Comparison of ENCODE assay signal across 22 cellular contexts in genomic region chr13:50561774-50562173, GRCh38.
DNase-seq lines count a peak whose midpoint lies in the region; ATAC-seq and TF ChIP-seq lines count a peak whose summit lies in the region.
"Had no signal": no experiment of that assay in that cellular context is flagged by ENCODE, and none has a peak within 500 bp of the region (broad histone marks: within the 10 kb centered on the region; RNA-seq: fewer than 3 reads in every experiment).

No MANE protein-coding gene starts in this region.

- H3K27ac Mint-ChIP-seq in nephron: peak overlapping the region in 2 of 3 experiments; percentile 12 to 93
- peak overlapping the region; percentile 30 for H3K27ac Mint-ChIP-seq in neural crest cell (ENCODE audit: unreplicated experiment)
- no peak overlapping the region for H3K27ac Mint-ChIP-seq in mesothelial cell of epicardium
- H3K27ac Mint-ChIP-seq: CD14-positive monocyte; CD4-positive, alpha-beta memory T cell; CD4-positive, CD25-positive, alpha-beta regulatory T cell; CD8-positive, alpha-beta memory T cell had no signal

- no peak for ATAC-seq in DND-41 (ENCODE audit: insufficient read depth, low read depth)

- CTCF ChIA-PET in HEK293T (lab: Yijun Ruan, JAX): no interaction called here

- H3K27me3 ChIP-seq in DND-41 (ENCODE audit: insufficient read depth, low read length, poor library complexity): no peaks in the 10 kb centered on the region
- H3K27me3 ChIP-seq: BE2C, BLaER1 had no signal

- no peak overlapping the region for H3K4me2 ChIP-seq in DND-41 (ENCODE audit: insufficient read depth, low read length)
- H3K4me2 ChIP-seq: BLaER1 had no signal

- TF ChIP-seq CTCF in DND-41 (IDR thresholded peaks at IDR 0.05; ENCODE audit: borderline replicate concordance, extremely low read depth, low read length, poor library complexity, severe bottlenecking) (no peak), nephron (IDR thresholded peaks at IDR 0.05; ENCODE audit: unreplicated experiment in 3 of 3) (no peak), neural crest cell (conservative IDR thresholded peaks at IDR 0.05) (no peak), mesothelial cell of epicardium (IDR thresholded peaks at IDR 0.05; ENCODE audit: unreplicated experiment) (no peak), coronary artery (IDR thresholded peaks at IDR 0.05) (no peak), GM13976 (IDR thresholded peaks at IDR 0.05; ENCODE audit: borderline replicate concordance, control extremely low read depth, extremely low read depth, insufficient read depth, missing control alignments) (no peak)

- 0 out of 2 replicates have a peak overlapping the region, but pooled peaks have one; percentile 40 for H2AFZ ChIP-seq in DND-41 (ENCODE audit: low read depth, low read length)

- in situ Hi-C loops in GM13976 (cut with MboI; ENCODE audit: low sequenced_read_pairs, unreplicated experiment): no loop called here

- H3K4me3 Mint-ChIP-seq in nephron (peak overlapping the region in 1 of 3 experiments; percentile 34), neural crest cell (no peak overlapping the region), mesothelial cell of epicardium (no peak overlapping the region)
- H3K4me3 Mint-ChIP-seq: CD14-positive monocyte; CD4-positive, alpha-beta memory T cell; CD4-positive, CD25-positive, alpha-beta regulatory T cell; CD8-positive, alpha-beta memory T cell had no signal

- no peaks in the 10 kb centered on the region for H3K4me1 ChIP-seq in DND-41 (ENCODE audit: insufficient read depth, low read length)
- H3K4me1 ChIP-seq: BE2C, BLaER1 had no signal

- DNase-seq in DND-41 (no peak), HEK293T (ENCODE audit: extremely low spot score) (no peak), neural crest cell (ENCODE audit: low read depth, low spot score) (no peak), mesothelial cell of epicardium (ENCODE audit: low spot score in 2 of 2, unreplicated experiment in 2 of 2) (no peak), coronary artery (ENCODE audit: low spot score) (no peak), GM13976 (ENCODE audit: low spot score) (no peak)
- DNase-seq: 8988T; ACHN; BE2C; C1 segment of cervical spinal cord; CD4-positive, alpha-beta memory T cell; CD4-positive, CD25-positive, alpha-beta regulatory T cell; CD8-positive, alpha-beta memory T cell; COR-L47; DMS 273 treated with DMSO at 0.1 percent for 48 hours; DMS153; DMS53; DMS79; GF-D8 had no signal

- H3K4me3 ChIP-seq in DND-41 (ENCODE audit: low read depth in 1 of 2, low read length in 2 of 2) (no peak overlapping the region), coronary artery (no peak overlapping the region)
- H3K4me3 ChIP-seq: BLaER1 had no signal

- no peaks in the 10 kb centered on the region for H3K27me3 Mint-ChIP-seq in nephron (ENCODE audit: low read depth)
- no peaks in the 10 kb centered on the region for H3K27me3 Mint-ChIP-seq in neural crest cell (ENCODE audit: low read depth)
- H3K27me3 Mint-ChIP-seq in mesothelial cell of epicardium (ENCODE audit: low read depth): peaks cover 4% of the 10 kb centered on the region

- peaks cover 8% of the 10 kb centered on the region for H3K4me1 Mint-ChIP-seq in nephron
- H3K4me1 Mint-ChIP-seq in neural crest cell: no peaks in the 10 kb centered on the region
- H3K4me1 Mint-ChIP-seq in mesothelial cell of epicardium: no peaks in the 10 kb centered on the region
- H3K4me1 Mint-ChIP-seq: CD14-positive monocyte; CD4-positive, alpha-beta memory T cell; CD4-positive, CD25-positive, alpha-beta regulatory T cell; CD8-positive, alpha-beta memory T cell had no signal

- H3K27ac ChIP-seq in DND-41 (ENCODE audit: low read length) (no peak overlapping the region), coronary artery (no peak overlapping the region)
- H3K27ac ChIP-seq: BLaER1 had no signal

- H3K9me3 Mint-ChIP-seq in nephron (peaks cover 17% of the 10 kb centered on the region), neural crest cell (peaks cover 5% of the 10 kb centered on the region), mesothelial cell of epicardium (peaks cover 29% of the 10 kb centered on the region)

- no peaks in the 10 kb centered on the region for H4K20me1 ChIP-seq in DND-41 (ENCODE audit: insufficient read depth, low read length)
- H4K20me1 ChIP-seq: BLaER1 had no signal

- H3K9ac ChIP-seq in DND-41 (ENCODE audit: low read depth, low read length): no peak overlapping the region
- H3K9ac ChIP-seq: BLaER1 had no signal

- POLR2A ChIA-PET in HEK293T (lab: Yijun Ruan, JAX): no interaction called here

- peaks cover 6% of the 10 kb centered on the region for H3K9me3 ChIP-seq in DND-41 (ENCODE audit: insufficient read depth, low read length, severe bottlenecking)
- H3K9me3 ChIP-seq: BE2C had no signal

- H3K36me3 Mint-ChIP-seq in nephron (ENCODE audit: low read depth) (peaks cover 7% of the 10 kb centered on the region), neural crest cell (ENCODE audit: low read depth) (no peaks in the 10 kb centered on the region), mesothelial cell of epicardium (no peaks in the 10 kb centered on the region)
- H3K36me3 Mint-ChIP-seq: CD14-positive monocyte; CD4-positive, CD25-positive, alpha-beta regulatory T cell had no signal

- no peaks in the 10 kb centered on the region for H3K79me2 ChIP-seq in DND-41 (ENCODE audit: insufficient read depth, low read length)

- no peaks in the 10 kb centered on the region for H3K36me3 ChIP-seq in DND-41 (ENCODE audit: insufficient read depth, low read length)
- H3K36me3 ChIP-seq: BE2C, BLaER1 had no signal

TF ChIP-seq in HEK293T, 16 proteins besides CTCF, POLR2A, EP300 and RAD21:
- TF ChIP-seq ARNT (IDR thresholded peaks at IDR 0.05) (no peak), HDGF (IDR thresholded peaks at IDR 0.05; ENCODE audit: borderline replicate concordance) (no peak), FOXA1 (IDR thresholded peaks at IDR 0.05) (no peak), PKNOX1 (IDR thresholded peaks at IDR 0.05) (peak; percentile 59), SUZ12 (IDR thresholded peaks at IDR 0.05) (no peak), ZNF384 (IDR thresholded peaks at IDR 0.05) (no peak)
